Comparison of ENCODE assay signal across 21 cellular contexts in genomic region chr6:107809966-107810365, GRCh38. TPM values are rescaled to one million over a fixed set of nuclear protein-coding genes. Genes with fewer than 3 reads are reported as not detected.
DNase-seq lines count a peak whose midpoint lies in the region; ATAC-seq, FAIRE-seq and TF ChIP-seq lines count a peak whose summit lies in the region.
"Had no signal": no experiment of that assay in that cellular context is flagged by ENCODE, and none has a peak within 500 bp of the region (broad histone marks: within the 10 kb centered on the region; RNA-seq: fewer than 3 reads in every experiment).

No MANE protein-coding gene starts in this region.

- no peak for FAIRE-seq in GM19239 (lab: Jason Lieb, UNC)
- FAIRE-seq: D721Med, GM12892, H54, HepG2 had no signal

- no peak overlapping the region for H3K27ac ChIP-seq in esophagus muscularis mucosa (replicated peaks in 1 of 4)

- no peaks in the 10 kb centered on the region for H3K36me3 ChIP-seq in esophagus muscularis mucosa

- no peak for TF ChIP-seq POLR2A in esophagus muscularis mucosa (IDR thresholded peaks at IDR 0.05; ENCODE audit: low read depth)

- H3K9me3 ChIP-seq in T-helper 17 cell (ENCODE audit: control insufficient read depth, low read length, poor library complexity, severe bottlenecking) (no peaks in the 10 kb centered on the region), esophagus muscularis mucosa (no peaks in the 10 kb centered on the region)

- WGBS in esophagus muscularis mucosa, result 82% methylated on average over 3 of the region's 3 CpGs

- peaks cover 0 to 8% (median 0%) of the 10 kb centered on the region in 4 donors for H3K27me3 ChIP-seq in esophagus muscularis mucosa

- no peaks in the 10 kb centered on the region for H3K4me1 ChIP-seq in esophagus muscularis mucosa

- no peak overlapping the region for H3K4me3 ChIP-seq in esophagus muscularis mucosa

- DNase-seq in activated T-cell treated with anti-CD3 and anti-CD28 coated beads, Interleukin-2, amount 50 U/mL, for 24 hours, result no peak
- no peak for DNase-seq in activated T-cell treated with anti-CD3 and anti-CD28 coated beads, Interleukin-2, amount 50 U/mL, for 1 hour
- DNase-seq in T-helper 17 cell (no peak), esophagus muscularis mucosa (ENCODE audit: extremely low spot score) (peak; percentile 70), type B pancreatic cell (ENCODE audit: extremely low spot score, unreplicated experiment) (peak; percentile 50), GM19239 (ENCODE audit: insufficient read length, low spot score) (no peak), NCI-H1105 (lab: John Stamatoyannopoulos, UW) (no peak)
- DNase-seq in T-helper 2 cell treated with Interferon-gamma antibody and Interleukin-4, amounts not matched to agents 5 μg/mL and 100 μg/mL, for 36 hours (ENCODE audit: low spot score), result no peak
- DNase-seq: KBM-7, NCI-H187, NCI-H2227 treated with DMSO at 0.1 percent for 48 hours, NCI-H510A treated with DMSO at 0.1 percent for 48 hours, NCI-H774, SHP77 had no signal

- TF ChIP-seq EP300 in esophagus muscularis mucosa (IDR thresholded peaks at IDR 0.05), result no peak

- no peak overlapping the region for H3K4me3 Mint-ChIP-seq in activated T-cell treated with anti-CD3 and anti-CD28 coated beads, Interleukin-2, amount 50 U/mL, for 24 hours
- no peak overlapping the region for H3K4me3 Mint-ChIP-seq in T-helper 17 cell
- no peak overlapping the region for H3K4me3 Mint-ChIP-seq in type B pancreatic cell
- H3K4me3 Mint-ChIP-seq in T-helper 2 cell treated with Interferon-gamma antibody and Interleukin-4, amounts not matched to agents 5 μg/mL and 100 μg/mL, for 36 hours, result no peak overlapping the region
- H3K4me3 Mint-ChIP-seq: B cell had no signal

- H3K27ac Mint-ChIP-seq in activated T-cell treated with anti-CD3 and anti-CD28 coated beads, Interleukin-2, amount 50 U/mL, for 24 hours, result peak overlapping the region; percentile 45
- H3K27ac Mint-ChIP-seq in T-helper 17 cell (peak overlapping the region; percentile 16), type B pancreatic cell (no peak overlapping the region)
- H3K27ac Mint-ChIP-seq in T-helper 2 cell treated with Interferon-gamma antibody and Interleukin-4, amounts not matched to agents 5 μg/mL and 100 μg/mL, for 36 hours, result no peak overlapping the region
- H3K27ac Mint-ChIP-seq: B cell had no signal

- H3K36me3 Mint-ChIP-seq in activated T-cell treated with anti-CD3 and anti-CD28 coated beads, Interleukin-2, amount 50 U/mL, for 24 hours (ENCODE audit: low read depth), result peaks cover 12% of the 10 kb centered on the region
- H3K36me3 Mint-ChIP-seq in T-helper 17 cell (ENCODE audit: low read depth) (peaks cover 3% of the 10 kb centered on the region), type B pancreatic cell (no peaks in the 10 kb centered on the region)
- H3K36me3 Mint-ChIP-seq in T-helper 2 cell treated with Interferon-gamma antibody and Interleukin-4, amounts not matched to agents 5 μg/mL and 100 μg/mL, for 36 hours (ENCODE audit: low read depth), result no peaks in the 10 kb centered on the region

- intact Hi-C loops in esophagus muscularis mucosa (cut with DNase I), result no loop called here

- TF ChIP-seq CTCF in esophagus muscularis mucosa (IDR thresholded peaks at IDR 0.05) (no peak), type B pancreatic cell (conservative IDR thresholded peaks at IDR 0.05) (no peak)

- H3K27me3 Mint-ChIP-seq in activated T-cell treated with anti-CD3 and anti-CD28 coated beads, Interleukin-2, amount 50 U/mL, for 24 hours, result no peaks in the 10 kb centered on the region
- H3K27me3 Mint-ChIP-seq in T-helper 17 cell, result no peaks in the 10 kb centered on the region
- peaks cover 14% of the 10 kb centered on the region for H3K27me3 Mint-ChIP-seq in type B pancreatic cell
- H3K27me3 Mint-ChIP-seq in T-helper 2 cell treated with Interferon-gamma antibody and Interleukin-4, amounts not matched to agents 5 μg/mL and 100 μg/mL, for 36 hours (ENCODE audit: low read depth), result peaks cover 13% of the 10 kb centered on the region
- H3K27me3 Mint-ChIP-seq: B cell had no signal

- H3K9me3 Mint-ChIP-seq in activated T-cell treated with anti-CD3 and anti-CD28 coated beads, Interleukin-2, amount 50 U/mL, for 24 hours, result no peaks in the 10 kb centered on the region
- H3K9me3 Mint-ChIP-seq in type B pancreatic cell, result no peaks in the 10 kb centered on the region
- H3K9me3 Mint-ChIP-seq in T-helper 2 cell treated with Interferon-gamma antibody and Interleukin-4, amounts not matched to agents 5 μg/mL and 100 μg/mL, for 36 hours, result no peaks in the 10 kb centered on the region

- H3K4me1 Mint-ChIP-seq in activated T-cell treated with anti-CD3 and anti-CD28 coated beads, Interleukin-2, amount 50 U/mL, for 24 hours (ENCODE audit: low read depth), result peaks cover 74% of the 10 kb centered on the region
- peaks cover 39% of the 10 kb centered on the region for H3K4me1 Mint-ChIP-seq in T-helper 17 cell
- peaks cover 20% of the 10 kb centered on the region for H3K4me1 Mint-ChIP-seq in type B pancreatic cell (ENCODE audit: unreplicated experiment)
- peaks cover 4% of the 10 kb centered on the region for H3K4me1 Mint-ChIP-seq in T-helper 2 cell treated with Interferon-gamma antibody and Interleukin-4, amounts not matched to agents 5 μg/mL and 100 μg/mL, for 36 hours (ENCODE audit: low read depth)

- ATAC-seq in T-helper 17 cell, result no peak
- ATAC-seq: HepG2 had no signal

RNA-seq across cellular contexts. Expression of gene SCML4, which starts 14.1 kb away (rescaled TPM):
- total RNA-seq in T-helper 17 cell (10 to 100 TPM; 49.6 to 58.3 TPM), esophagus muscularis mucosa (1 to 10 TPM in 1 of 4 donors, under 1 TPM in 3; 0.32 to 1.2 (median 0.38) TPM), type B pancreatic cell (ENCODE audit: low replicate concordance) (0.33 and 0.43 TPM in 2 replicates)
- total RNA-seq: A172, HepG2, RPMI7951 had no signal

Comparison
In these comparisons a context has a peak if more than half of its experiments do, and no peak if none do; other contexts are left out.
1. DNase-seq: peak in esophagus muscularis mucosa (single experiment) and type B pancreatic cell (single experiment); none in activated T-cell treated with anti-CD3 and anti-CD28 coated beads, Interleukin-2, amount 50 U/mL, for 24 hours (single experiment), activated T-cell treated with anti-CD3 and anti-CD28 coated beads, Interleukin-2, amount 50 U/mL, for 1 hour (single experiment), T-helper 17 cell (0 of 3), GM19239 (single experiment), NCI-H1105 (single experiment) and T-helper 2 cell treated with Interferon-gamma antibody and Interleukin-4, amounts not matched to agents 5 μg/mL and 100 μg/mL, for 36 hours (single experiment).
2. H3K27ac Mint-ChIP-seq: peak in activated T-cell treated with anti-CD3 and anti-CD28 coated beads, Interleukin-2, amount 50 U/mL, for 24 hours (single experiment) and T-helper 17 cell (single experiment); none in type B pancreatic cell (single experiment) and T-helper 2 cell treated with Interferon-gamma antibody and Interleukin-4, amounts not matched to agents 5 μg/mL and 100 μg/mL, for 36 hours (single experiment).
3. RNA of gene SCML4, which starts 14.1 kb away (total RNA-seq): 49.6 to 58.3 TPM in T-helper 17 cell; 0.33 to 0.43 TPM in type B pancreatic cell and 0.32 to 1.2 TPM in esophagus muscularis mucosa; every median in the first group is over 10 times any median in the second.